Comparison of ENCODE assay signal across 23 cellular contexts in genomic region chr4:78704317-78704716, GRCh38.
A peak's percentile ranks its signal among the peaks of the same experiment; 100 is the strongest.
DNase-seq lines count a peak whose midpoint lies in the region; ATAC-seq, FAIRE-seq and TF ChIP-seq lines count a peak whose summit lies in the region.
"Had no signal": no experiment of that assay in that cellular context is flagged by ENCODE, and none has a peak within 500 bp of the region (broad histone marks: within the 10 kb centered on the region; RNA-seq: fewer than 3 reads in every experiment).

No MANE protein-coding gene starts in this region.

- no peak overlapping the region for H3K4me2 ChIP-seq in A549

- TF ChIP-seq CTCF in A549 (IDR thresholded peaks at IDR 0.05) (no peak), HEK293 (tag by site-specific recombination; IDR thresholded peaks at IDR 0.05) (no peak), VCaP (conservative IDR thresholded peaks at IDR 0.05) (no peak)

- TF ChIP-seq POLR2A in A549 (IDR thresholded peaks at IDR 0.05; ENCODE audit: low read length): no peak

- H3K27ac ChIP-seq in A549 (no peak overlapping the region), HEK293 (ENCODE audit: extremely low read depth, low read depth, low read length) (no peak overlapping the region), VCaP (peak overlapping the region; percentile 89)
- H3K27ac ChIP-seq: BLaER1 treated with 17β-estradiol and CSF1 and Interleukin-3, amounts not matched to agents 10 nM and 100 nM had no signal

- TF ChIP-seq RAD21 in A549 (conservative IDR thresholded peaks at IDR 0.05 in 1 of 2, IDR thresholded peaks at IDR 0.05 in 1 of 2): no peak

- H3K4me1 ChIP-seq in A549 (peaks cover 7% of the 10 kb centered on the region; the same call in 2 of the 3 replicates), HEK293 (ENCODE audit: control insufficient read depth, insufficient read depth, low read length) (no peaks in the 10 kb centered on the region)
- H3K4me1 ChIP-seq: BE2C, HAP-1 had no signal

- no peak for FAIRE-seq in A549 (lab: Jason Lieb, UNC)
- FAIRE-seq in HTR-8/SVneo (lab: Jason Lieb, UNC): no peak
- FAIRE-seq: A204.1, D721Med, GM19239, H54 had no signal

- no peaks in the 10 kb centered on the region for H3K36me3 ChIP-seq in HEK293 (ENCODE audit: control insufficient read depth in 2 of 2, insufficient read depth in 1 of 2, low read length in 2 of 2)
- H3K36me3 ChIP-seq: BE2C; BLaER1 treated with 17β-estradiol and CSF1 and Interleukin-3, amounts not matched to agents 10 nM and 100 nM; HAP-1 had no signal

- POLR2A ChIA-PET in A549 (lab: Yijun Ruan, JAX): no interaction called here
- POLR2A ChIA-PET in HEK293 (lab: Yijun Ruan, JAX): no interaction called here

- H3K9me3 ChIP-seq in A549 (peaks cover 6% of the 10 kb centered on the region; the same call in 1 of the 3 replicates), HEK293 (ENCODE audit: control insufficient read depth, insufficient read depth, low read depth, low read length) (no peaks in the 10 kb centered on the region)
- H3K9me3 ChIP-seq: BE2C had no signal

- H3K4me3 ChIP-seq in A549 (no peak overlapping the region), HEK293 (ENCODE audit: low read depth, low read length) (no peak overlapping the region)
- H3K4me3 ChIP-seq: BLaER1 treated with 17β-estradiol and CSF1 and Interleukin-3, amounts not matched to agents 10 nM and 100 nM; GM12878; HAP-1 had no signal

- no peak for TF ChIP-seq EP300 in A549 (IDR thresholded peaks at IDR 0.05)

- no peak for ATAC-seq in A549
- no peak for ATAC-seq in HG02973 (IDR thresholded peaks at IDR 0.05; ENCODE audit: unreplicated experiment)
- ATAC-seq in HG02763 (IDR thresholded peaks at IDR 0.05; ENCODE audit: unreplicated experiment): no peak

- DNase-seq in A549 (ENCODE audit: low read depth in 1 of 2, low spot score in 1 of 2) (no peak), pons (ENCODE audit: low spot score) (peak; percentile 23), NCI-H2107 (lab: John Stamatoyannopoulos, UW) (no peak), HTR-8/SVneo (ENCODE audit: insufficient read length, low spot score) (no peak)
- DNase-seq: AML-193; BE2C; CD4-positive, alpha-beta T cell; CD8-positive, alpha-beta memory T cell; DMS 273 treated with DMSO at 0.1 percent for 48 hours; DMS79; GDM1; GOT3 had no signal

- CTCF ChIA-PET in A549 (lab: Yijun Ruan, JAX) (interaction anchor here (1.2 kb wide), 1 partner anchor 15 kb away, joined by 3 read pairs; no protein-coding TSS in a partner anchor), HEK293 (lab: Yijun Ruan, JAX) (no interaction called here)

TF ChIP-seq in A549, 52 proteins besides CTCF, POLR2A, EP300 and RAD21:
- TF ChIP-seq SMC3 (IDR thresholded peaks at IDR 0.05) (no peak), ZC3H11A (IDR thresholded peaks at IDR 0.05) (peak; percentile 92)

TF ChIP-seq in HEK293, 187 proteins besides CTCF, POLR2A, EP300 and RAD21 (continues in another document):
- no peak for TF ChIP-seq ZBTB7A (tag by site-specific recombination; IDR thresholded peaks at IDR 0.05; ENCODE audit: low read depth)
- peak; percentile 89 for TF ChIP-seq ZNF266 (tag by site-specific recombination; IDR thresholded peaks at IDR 0.05; ENCODE audit: low read depth)
- no peak for TF ChIP-seq IKZF3 (tag by site-specific recombination; IDR thresholded peaks at IDR 0.05)
- TF ChIP-seq ZNF830 (tag by site-specific recombination; IDR thresholded peaks at IDR 0.05; ENCODE audit: low read depth): no peak
- peak; percentile 38; the same call in 1 of the 2 replicates for TF ChIP-seq ZNF530 (tag by site-specific recombination; IDR thresholded peaks at IDR 0.05; ENCODE audit: low read depth)
- peak; percentile 21; the same call in 1 of the 2 replicates for TF ChIP-seq ZNF791 (tag by site-specific recombination; IDR thresholded peaks at IDR 0.05)
- TF ChIP-seq ZNF704 (tag by site-specific recombination; IDR thresholded peaks at IDR 0.05): peak; percentile 82; the same call in 1 of the 2 replicates
- TF ChIP-seq ZNF521 (tag by site-specific recombination; IDR thresholded peaks at IDR 0.05): no peak
- 0 out of 2 replicates have a peak, but pooled peaks have one; percentile 25 for TF ChIP-seq ZNF292 (tag by site-specific recombination; IDR thresholded peaks at IDR 0.05; ENCODE audit: borderline replicate concordance, low read depth)
- TF ChIP-seq SP3 (tag by site-specific recombination; IDR thresholded peaks at IDR 0.05): 0 out of 2 replicates have a peak, but pooled peaks have one; percentile 31
- peak; percentile 45; the same call in 1 of the 2 replicates for TF ChIP-seq ZNF629 (tag by site-specific recombination; IDR thresholded peaks at IDR 0.05)
- TF ChIP-seq MYNN (tag by site-specific recombination; IDR thresholded peaks at IDR 0.05; ENCODE audit: borderline replicate concordance): peak; percentile 58; the same call in 1 of the 2 replicates
- peak; percentile 65; the same call in 1 of the 2 replicates for TF ChIP-seq ZNF501 (tag by site-specific recombination; IDR thresholded peaks at IDR 0.05)
- peak; percentile 90 for TF ChIP-seq ZNF664 (tag by site-specific recombination; IDR thresholded peaks at IDR 0.05)
- TF ChIP-seq ZNF560 (tag by site-specific recombination; IDR thresholded peaks at IDR 0.05; ENCODE audit: borderline replicate concordance): peak; percentile 94; the same call in 1 of the 2 replicates
- peak; percentile 64; the same call in 1 of the 2 replicates for TF ChIP-seq ZBTB1 (tag by site-specific recombination; IDR thresholded peaks at IDR 0.05)
- peak; percentile 81; the same call in 1 of the 2 replicates for TF ChIP-seq ZNF138 (tag by site-specific recombination; IDR thresholded peaks at IDR 0.05; ENCODE audit: borderline replicate concordance)
- TF ChIP-seq ZNF555 (tag by site-specific recombination; conservative IDR thresholded peaks at IDR 0.05): peak; percentile 97
- peak; percentile 66; the same call in 1 of the 2 replicates for TF ChIP-seq ZNF639 (tag by site-specific recombination; IDR thresholded peaks at IDR 0.05)
- no peak for TF ChIP-seq ZNF16 (tag by site-specific recombination; IDR thresholded peaks at IDR 0.05; ENCODE audit: low read depth)
- 0 out of 2 replicates have a peak, but pooled peaks have one; percentile 63 for TF ChIP-seq ZNF19 (tag by site-specific recombination; IDR thresholded peaks at IDR 0.05; ENCODE audit: low read depth)
- peak; percentile 69 for TF ChIP-seq ZNF433 (tag by site-specific recombination; IDR thresholded peaks at IDR 0.05; ENCODE audit: low read depth)
- TF ChIP-seq ZNF140 (tag by site-specific recombination; IDR thresholded peaks at IDR 0.05): peak; percentile 91
- TF ChIP-seq RBAK (tag by site-specific recombination; IDR thresholded peaks at IDR 0.05): 0 out of 2 replicates have a peak, but pooled peaks have one; percentile 29
- no peak for TF ChIP-seq SCRT2 (tag by site-specific recombination; IDR thresholded peaks at IDR 0.05)
- peak; percentile 37; the same call in 1 of the 2 replicates for TF ChIP-seq ZNF341 (tag by site-specific recombination; IDR thresholded peaks at IDR 0.05; ENCODE audit: low read depth)
- peak; percentile 65; the same call in 1 of the 2 replicates for TF ChIP-seq ZBTB21 (tag by site-specific recombination; IDR thresholded peaks at IDR 0.05)

Comparison
In these comparisons a context has a peak if more than half of its experiments do, and no peak if none do; other contexts are left out.
1. Of the 5 proteins assayed by ChIP-seq in both HEK293 and A549: peak only in HEK293: REST; only in A549: none; in both: none; in neither: 4.